ENCODE assay signal across 17 cellular contexts in the genomic region with DNA sequence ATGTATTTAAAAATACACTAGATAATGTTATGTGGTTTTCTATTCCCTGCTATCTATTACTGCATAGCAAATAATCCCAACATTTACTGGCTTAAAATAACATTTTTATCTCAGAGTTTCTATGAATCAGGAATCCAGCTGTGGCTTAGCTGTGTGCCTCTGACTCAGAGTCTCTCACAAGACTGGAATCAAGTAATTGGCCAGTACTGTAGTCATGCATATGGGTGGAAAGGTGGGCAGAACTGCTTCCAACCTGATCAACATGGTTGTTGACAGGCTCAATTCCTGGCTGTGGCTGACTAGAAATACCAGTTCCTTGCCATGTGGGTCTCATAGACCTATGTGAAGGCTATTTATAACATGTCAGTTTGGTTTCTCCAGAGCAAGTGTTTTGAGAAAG.
DNase-seq lines count a peak whose midpoint lies in the region; TF ChIP-seq lines count a peak whose summit lies in the region.
"Had no signal": no experiment of that assay in that cellular context is flagged by ENCODE, and none has a peak within 500 bp of the region (broad histone marks: within the 10 kb centered on the region; RNA-seq: fewer than 3 reads in every experiment).

No MANE protein-coding gene starts in this region.

- no peak overlapping the region for H3K27ac Mint-ChIP-seq in MCF 10A (ENCODE audit: low read depth, unreplicated experiment)
- H3K27ac Mint-ChIP-seq: natural killer cell had no signal

- no peak overlapping the region for H3K4me3 Mint-ChIP-seq in MCF 10A (ENCODE audit: unreplicated experiment)
- H3K4me3 Mint-ChIP-seq: natural killer cell had no signal

- H3K4me3 ChIP-seq in breast epithelium, result no peak overlapping the region
- no peak overlapping the region for H3K4me3 ChIP-seq in astrocyte of the cerebellum (ENCODE audit: low read depth, low read length)
- H3K4me3 ChIP-seq in foreskin fibroblast (ENCODE audit: low read depth in 1 of 2, low read length in 2 of 2), result no peak overlapping the region
- no peak overlapping the region for H3K4me3 ChIP-seq in HAP-1
- H3K4me3 ChIP-seq: testis had no signal

- H3K27ac ChIP-seq in breast epithelium, result no peak overlapping the region
- H3K27ac ChIP-seq: HL-60, testis had no signal

- no peaks in the 10 kb centered on the region for H3K4me1 ChIP-seq in breast epithelium
- no peaks in the 10 kb centered on the region for H3K4me1 ChIP-seq in HAP-1
- H3K4me1 ChIP-seq: testis had no signal

- H3K36me3 Mint-ChIP-seq in MCF 10A (ENCODE audit: insufficient read depth, unreplicated experiment), result no peaks in the 10 kb centered on the region
- H3K36me3 Mint-ChIP-seq: natural killer cell had no signal

- no TSS peak for BruUV-seq in MCF 10A (replicated peaks; lab: Mats Ljungman, UMichigan)

- H3K27me3 ChIP-seq in breast epithelium (no peaks in the 10 kb centered on the region), HAP-1 (ENCODE audit: low read depth) (no peaks in the 10 kb centered on the region)
- H3K27me3 ChIP-seq: testis had no signal

- CTCF ChIA-PET in MCF 10A (lab: Yijun Ruan, JAX), result no interaction called here

- intact Hi-C loops in MCF 10A (cut with micrococcal nuclease) (no loop called here), breast epithelium (cut with DNase I; ENCODE audit: low total_unique reads) (no loop called here), posterior cingulate gyrus (cut with DNase I) (no loop called here)

- H3K9me3 ChIP-seq in breast epithelium (no peaks in the 10 kb centered on the region), HAP-1 (no peaks in the 10 kb centered on the region)
- H3K9me3 ChIP-seq: testis had no signal

- TF ChIP-seq CTCF in MCF 10A (IDR thresholded peaks at IDR 0.05; ENCODE audit: unreplicated experiment), result no peak
- TF ChIP-seq CTCF in breast epithelium (IDR thresholded peaks at IDR 0.05), result no peak
- no peak for TF ChIP-seq CTCF in astrocyte of the cerebellum (IDR thresholded peaks at IDR 0.05; ENCODE audit: low read depth, low read length, missing control alignments)
- no peak for TF ChIP-seq CTCF in foreskin fibroblast (IDR thresholded peaks at IDR 0.05; ENCODE audit: low read depth, low read length)

- no peaks in the 10 kb centered on the region for H3K36me3 ChIP-seq in breast epithelium
- no peaks in the 10 kb centered on the region for H3K36me3 ChIP-seq in HAP-1 (replicated peaks)

- no peaks in the 10 kb centered on the region for H3K27me3 Mint-ChIP-seq in MCF 10A (ENCODE audit: insufficient read depth, unreplicated experiment)

- POLR2A ChIA-PET in MCF 10A (lab: Yijun Ruan, JAX), result no interaction called here

- H3K9me3 Mint-ChIP-seq in MCF 10A (ENCODE audit: unreplicated experiment), result no peaks in the 10 kb centered on the region

- in situ Hi-C loops in astrocyte of the cerebellum (cut with HindIII; ENCODE audit: low sequenced_read_pairs) (no loop called here), HAP-1 (cut with MboI; ENCODE audit: low sequenced_read_pairs) (no loop called here)

- no peak for TF ChIP-seq POLR2A in breast epithelium (IDR thresholded peaks at IDR 0.05)

- no peaks in the 10 kb centered on the region for H3K4me1 Mint-ChIP-seq in MCF 10A (ENCODE audit: insufficient read depth, unreplicated experiment)
- H3K4me1 Mint-ChIP-seq: natural killer cell had no signal

- peak; percentile 18 for DNase-seq in MCF 10A (ENCODE audit: unreplicated experiment)
- DNase-seq in breast epithelium (ENCODE audit: low spot score in 2 of 2), result no peak
- DNase-seq in astrocyte of the cerebellum (ENCODE audit: low read depth), result peak; percentile 49
- DNase-seq in foreskin fibroblast, result peak; percentile 51 to 69
- DNase-seq in stromal cell of bone marrow (ENCODE audit: low read depth), result peak; percentile 80
- DNase-seq in HAP-1 (ENCODE audit: low spot score in 2 of 2), result no peak
- DNase-seq in posterior cingulate gyrus, result no peak
- no peak for DNase-seq in stimulated activated naive CD4-positive, alpha-beta T cell (lab: John Stamatoyannopoulos, UW)
- DNase-seq: 8988T; activated naive CD4-positive, alpha-beta T cell; GF-D8; natural killer cell; NCI-H187 treated with DMSO at 0.1 percent for 48 hours; NCI-H524; stimulated activated CD4-positive, alpha-beta T cell treated with anti-CD3 and anti-CD28 coated beads, Interleukin-2, amount 100 ng/mL, for 24 hours; testis had no signal

Comparison
In these comparisons a context has a peak if more than half of its experiments do, and no peak if none do; other contexts are left out.
1. DNase-seq: peak in MCF 10A (single experiment), astrocyte of the cerebellum (single experiment), foreskin fibroblast (2 of 2) and stromal cell of bone marrow (single experiment); none in breast epithelium (0 of 2), HAP-1 (0 of 2), posterior cingulate gyrus (0 of 10) and stimulated activated naive CD4-positive, alpha-beta T cell (0 of 6).